Comparison of ENCODE assay signal across 21 cellular contexts in genomic region chr5:14229734-14230133, GRCh38.
"Had no signal": no experiment of that assay in that cellular context is flagged by ENCODE, and none has a peak within 500 bp of the region (broad histone marks: within the 10 kb centered on the region; RNA-seq: fewer than 3 reads in every experiment).

No MANE protein-coding gene starts in this region.

- H3K27ac ChIP-seq: breast epithelium, SK-N-MC had no signal

- H3K9me3 ChIP-seq: breast epithelium had no signal

- H3K4me1 ChIP-seq: breast epithelium had no signal

- H3K4me3 ChIP-seq: breast epithelium, SK-N-MC had no signal

- ATAC-seq: T-cell had no signal

- DNase-seq: activated B cell treated with CpG ODN at 0.5 μM for 24 hours; activated CD4-positive, alpha-beta T cell treated with anti-CD3 and anti-CD28 coated beads for 1 hour; activated CD4-positive, alpha-beta T cell treated with anti-CD3 and anti-CD28 coated beads, Interleukin-2, amount 10 ng/mL, durations not matched to agents 24 days and 14 days; activated CD4-positive, alpha-beta T cell treated with anti-CD3 and anti-CD28 coated beads, Interleukin-2, amount 50 U/mL, for 48 hours; activated CD8-positive, alpha-beta memory T cell treated with anti-CD3 and anti-CD28 coated beads for 24 hours; activated gamma-delta T cell; activated naive CD4-positive, alpha-beta T cell treated with anti-CD3 and anti-CD28 coated beads for 36 hours; activated T-cell treated with anti-CD3 and anti-CD28 coated beads, Interleukin-2, amount 50 U/mL, for 4 hours; Karpas-422; NCI-H1105 treated with DMSO at 0.1 percent for 48 hours; NCI-H1436 treated with DMSO at 0.1 percent for 48 hours; NCI-H187; NCI-H2081; NCI-H510A treated with DMSO at 0.1 percent for 48 hours; NCI-H69; PC-3; T-cell; T-helper 2 cell; T1000 had no signal

- H3K36me3 ChIP-seq: breast epithelium had no signal

- H3K27me3 ChIP-seq: breast epithelium had no signal
